12 cellular contexts compared by ENCODE assay signal in the genomic region with DNA sequence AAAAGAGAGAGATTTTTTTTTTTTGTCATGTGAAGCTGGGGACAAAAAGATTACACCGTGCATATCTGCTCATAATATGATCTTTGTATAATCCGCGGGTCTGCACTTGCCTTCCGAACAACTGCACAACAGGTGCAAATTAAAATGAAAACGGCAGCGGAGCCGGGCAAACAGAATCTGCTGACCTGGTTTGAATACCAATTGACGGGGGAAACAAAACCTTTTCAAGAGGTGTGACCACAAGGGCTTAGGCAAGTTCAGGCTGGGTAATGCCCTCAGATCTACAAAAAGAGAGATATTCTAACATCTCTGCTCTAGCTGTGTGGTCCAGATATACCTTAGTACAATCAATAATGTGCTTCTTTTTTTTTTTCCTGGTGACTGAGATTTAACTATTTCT.
A peak's percentile ranks its signal among the peaks of the same experiment; 100 is the strongest.
DNase-seq lines count a peak whose midpoint lies in the region; ATAC-seq and TF ChIP-seq lines count a peak whose summit lies in the region.
"Had no signal": no experiment of that assay in that cellular context is flagged by ENCODE, and none has a peak within 500 bp of the region (broad histone marks: within the 10 kb centered on the region; RNA-seq: fewer than 3 reads in every experiment).

No MANE protein-coding gene starts in this region.

- TF ChIP-seq POLR2A in transverse colon (IDR thresholded peaks at IDR 0.05), result no peak

- ATAC-seq in memory B cell (ENCODE audit: low read depth) (peak; percentile 80), GM18870 (IDR thresholded peaks at IDR 0.05; ENCODE audit: unreplicated experiment) (no peak)
- ATAC-seq: activated naive CD4-positive, alpha-beta T cell treated with anti-CD3 and anti-CD28 coated beads, Interleukin-2, amount 50 U/mL, for 72 hours had no signal

- no peaks in the 10 kb centered on the region for H3K27me3 ChIP-seq in adipocyte (replicated peaks; ENCODE audit: control insufficient read depth, insufficient read depth, low read length)
- no peaks in the 10 kb centered on the region for H3K27me3 ChIP-seq in transverse colon
- H3K27me3 ChIP-seq: pancreas had no signal

- peaks cover 29% of the 10 kb centered on the region for H3K4me1 Mint-ChIP-seq in memory B cell

- in situ Hi-C loops in transverse colon (cut with MboI; ENCODE audit: low pct_ligation_motif_present in 1 of 4, low pct_unique_long_range_greater_than_20kb in 1 of 4, low sequenced_read_pairs in 3 of 4), result no loop called here
- in situ Hi-C loops in KBM-7 (cut with MboI; ENCODE audit: low pct_unique_long_range_greater_than_20kb, low sequenced_read_pairs), result no loop called here

- no peak overlapping the region for H3K4me3 Mint-ChIP-seq in memory B cell

- H3K27ac Mint-ChIP-seq in memory B cell, result no peak overlapping the region
- H3K27ac Mint-ChIP-seq: activated naive CD4-positive, alpha-beta T cell treated with anti-CD3 and anti-CD28 coated beads, Interleukin-2, amount 50 U/mL, for 72 hours had no signal

- no peak for TF ChIP-seq EP300 in transverse colon (IDR thresholded peaks at IDR 0.05; ENCODE audit: low read depth)

- H3K9ac ChIP-seq in adipocyte (ENCODE audit: low read length), result peak overlapping the region; percentile 23

- H3K36me3 ChIP-seq in adipocyte (ENCODE audit: control insufficient read depth, insufficient read depth, low read length, severe bottlenecking), result peaks cover 55% of the 10 kb centered on the region
- H3K36me3 ChIP-seq in transverse colon, result no peaks in the 10 kb centered on the region
- H3K36me3 ChIP-seq: pancreas had no signal

- WGBS in transverse colon (ENCODE audit: low coverage in 1 of 2), 2 donors, result 58 to 100% methylated on average over 1 to 8 of the region's 8 CpGs

- DNase-seq in NCI-H1417 (lab: John Stamatoyannopoulos, UW) (peak; percentile 28 to 75 (median 36)), NCI-H1417 treated with DMSO at 0.1 percent for 48 hours (lab: John Stamatoyannopoulos, UW) (no peak), adipocyte (ENCODE audit: low read depth) (no peak), memory B cell (ENCODE audit: low spot score in 2 of 2) (peak in 1 of 2 donors; percentile 14), transverse colon (no peak), cerebellar cortex (ENCODE audit: low spot score) (no peak), KBM-7 (no peak)
- DNase-seq: KG1; pancreas; stimulated activated naive CD4-positive, alpha-beta T cell treated with Interleukin-2 at 50 U/mL for 16 hours had no signal

- intact Hi-C loops in transverse colon (cut with DNase I; ENCODE audit: low total_unique reads), result no loop called here

- no peak for TF ChIP-seq CTCF in transverse colon (IDR thresholded peaks at IDR 0.05)

- H3K27me3 Mint-ChIP-seq in memory B cell, result no peaks in the 10 kb centered on the region

- H3K4me3 ChIP-seq in adipocyte (ENCODE audit: low read length) (no peak overlapping the region), transverse colon (peak overlapping the region in 1 of 4 donors; percentile 3)
- H3K4me3 ChIP-seq: pancreas had no signal

- peak overlapping the region; percentile 63 to 68 (median 65) for H3K27ac ChIP-seq in transverse colon
- H3K27ac ChIP-seq: pancreas had no signal

- H3K9me3 ChIP-seq in adipocyte (ENCODE audit: control insufficient read depth, low read length) (no peaks in the 10 kb centered on the region), transverse colon (no peaks in the 10 kb centered on the region)
- H3K9me3 ChIP-seq: pancreas had no signal

- peaks cover 10% of the 10 kb centered on the region for H3K36me3 Mint-ChIP-seq in memory B cell
- H3K36me3 Mint-ChIP-seq: activated naive CD4-positive, alpha-beta T cell treated with anti-CD3 and anti-CD28 coated beads, Interleukin-2, amount 50 U/mL, for 72 hours had no signal

- peaks cover 29% of the 10 kb centered on the region for H3K4me1 ChIP-seq in adipocyte (ENCODE audit: control insufficient read depth, insufficient read depth, low read length)
- H3K4me1 ChIP-seq in transverse colon, result peaks cover 0 to 12% (median 0%) of the 10 kb centered on the region in 4 donors

- no peaks in the 10 kb centered on the region for H3K9me3 Mint-ChIP-seq in memory B cell
- H3K9me3 Mint-ChIP-seq: activated naive CD4-positive, alpha-beta T cell treated with anti-CD3 and anti-CD28 coated beads, Interleukin-2, amount 50 U/mL, for 72 hours had no signal

Comparison
In these comparisons a context has a peak if more than half of its experiments do, and no peak if none do; other contexts are left out.
1. DNase-seq: peak in NCI-H1417 (3 of 3); none in NCI-H1417 treated with DMSO at 0.1 percent for 48 hours (single experiment), adipocyte (single experiment), transverse colon (single experiment), cerebellar cortex (single experiment) and KBM-7 (single experiment).